29 cellular contexts compared by ENCODE assay signal in the genomic region with DNA sequence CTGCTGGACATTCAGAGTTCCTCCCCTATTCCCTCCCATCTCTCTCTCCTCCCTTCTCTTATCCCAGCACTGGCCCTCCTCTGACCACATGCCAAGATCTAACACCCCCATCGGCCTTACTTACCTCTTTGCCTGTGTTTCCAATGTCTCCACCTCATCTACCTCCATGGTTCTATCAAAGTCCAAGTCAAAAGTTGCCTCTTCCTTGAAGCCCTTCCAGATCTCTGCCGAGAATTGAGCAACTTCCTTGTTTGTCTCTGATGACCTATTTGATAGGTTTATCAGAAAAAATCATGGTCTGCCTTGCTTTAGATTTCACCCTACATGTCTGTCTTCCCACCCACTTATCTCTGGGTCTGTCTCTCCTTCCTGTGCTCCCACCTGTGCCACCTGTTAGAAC.
"Had no signal": no experiment of that assay in that cellular context is flagged by ENCODE, and none has a peak within 500 bp of the region (broad histone marks: within the 10 kb centered on the region; RNA-seq: fewer than 3 reads in every experiment).

No MANE protein-coding gene starts in this region.

- H3K36me3 Mint-ChIP-seq: activated naive CD4-positive, alpha-beta T cell treated with anti-CD3 and anti-CD28 coated beads, Interleukin-2, amount 50 U/mL, for 72 hours had no signal

- H3K9ac ChIP-seq: SK-N-SH had no signal

- H3K4me2 ChIP-seq: SK-N-SH had no signal

- H3K27ac ChIP-seq: brain microvascular endothelial cell, SJSA1 had no signal

- H3K9me3 ChIP-seq: MG63, SJSA1, SK-N-SH had no signal

- H3K4me1 Mint-ChIP-seq: activated naive CD8-positive, alpha-beta T cell treated with anti-CD3 and anti-CD28 coated beads, Interleukin-2, amount 50 U/mL, for 24 hours had no signal

- H3K9me3 Mint-ChIP-seq: activated CD4-positive, alpha-beta T cell treated with anti-CD3 and anti-CD28 coated beads, Interleukin-2, amount 10 ng/mL, durations not matched to agents 24 days and 14 days; activated CD8-positive, alpha-beta T cell treated with anti-CD3 and anti-CD28 coated beads for 36 hours; activated naive CD4-positive, alpha-beta T cell treated with anti-CD3 and anti-CD28 coated beads for 36 hours; activated naive CD4-positive, alpha-beta T cell treated with anti-CD3 and anti-CD28 coated beads, Interleukin-2, amount 50 U/mL, for 72 hours; activated naive CD8-positive, alpha-beta T cell treated with anti-CD3 and anti-CD28 coated beads, Interleukin-2, amount 50 U/mL, for 24 hours; activated T-cell treated with anti-CD3 and anti-CD28 coated beads, Interleukin-2, amount 50 U/mL, for 4 hours; activated T-helper 1 cell treated with anti-CD3 and anti-CD28 coated beads, Interleukin-12 subunit alpha, Interleukin-12 subunit beta, Interleukin-2, Interleukin-4 antibody, amounts not matched to agents 30 ng/mL and 10 ng/mL and 1 ng/mL, durations not matched to agents 14 hours and 24 hours and 36 hours; T-helper 1 cell treated with Interleukin-12 subunit alpha and Interleukin-12 subunit beta and Interleukin-4 antibody, amounts not matched to agents 30 μg/mL and 1 μg/mL, for 36 hours; T-helper 2 cell treated with Interferon-gamma antibody and Interleukin-4, amounts not matched to agents 5 μg/mL and 100 μg/mL, for 36 hours had no signal

- H3K4me3 ChIP-seq: MG63, SJSA1 had no signal

- H3K9me2 ChIP-seq: SK-N-SH had no signal

- DNase-seq: activated CD4-positive, alpha-beta T cell treated with anti-CD3 and anti-CD28 coated beads, Interleukin-2, amount 10 ng/mL, durations not matched to agents 24 days and 14 days; activated CD4-positive, alpha-beta T cell treated with anti-CD3 and anti-CD28 coated beads, Interleukin-2, amount 50 U/mL, for 4 hours; activated CD8-positive, alpha-beta T cell treated with anti-CD3 and anti-CD28 coated beads for 36 hours; activated gamma-delta T cell treated with Interleukin-2 at 50 U/mL for 16 hours; activated naive CD4-positive, alpha-beta T cell treated with anti-CD3 and anti-CD28 coated beads for 36 hours; activated naive CD8-positive, alpha-beta T cell treated with anti-CD3 and anti-CD28 coated beads, Interleukin-2, amount 50 U/mL, for 24 hours; activated T-cell treated with anti-CD3 and anti-CD28 coated beads for 4 hours; activated T-cell treated with anti-CD3 and anti-CD28 coated beads, Interleukin-2, amount 50 U/mL, for 4 hours; anterior cingulate cortex; brain microvascular endothelial cell; central memory CD4-positive, alpha-beta T cell; Kasumi-1; MG63; NCI-H1048; NCI-H1105 treated with DMSO at 0.1 percent for 48 hours; NCI-H1436; NCI-H1694; NCI-H1930; NCI-H2081 treated with DMSO at 0.1 percent for 48 hours; NCI-H345; NCI-H524 treated with DMSO at 0.1 percent for 48 hours; SHP77 treated with DMSO at 0.1 percent for 48 hours; SK-N-SH had no signal

- ATAC-seq: activated CD8-positive, alpha-beta T cell treated with anti-CD3 and anti-CD28 coated beads for 36 hours; activated naive CD4-positive, alpha-beta T cell treated with anti-CD3 and anti-CD28 coated beads, Interleukin-2, amount 50 U/mL, for 72 hours; activated naive CD8-positive, alpha-beta T cell treated with anti-CD3 and anti-CD28 coated beads, Interleukin-2, amount 50 U/mL, for 24 hours; activated T-cell treated with anti-CD3 and anti-CD28 coated beads, Interleukin-2, amount 50 U/mL, for 4 hours; Panc1 had no signal

- H3K4me1 ChIP-seq: SJSA1 had no signal

- H3K27me3 ChIP-seq: brain microvascular endothelial cell, MG63, SJSA1 had no signal

- H3K36me3 ChIP-seq: brain microvascular endothelial cell, MG63, SJSA1 had no signal

- H3K4me3 Mint-ChIP-seq: activated CD4-positive, alpha-beta T cell treated with anti-CD3 and anti-CD28 coated beads, Interleukin-2, amount 10 ng/mL, durations not matched to agents 24 days and 14 days; activated CD8-positive, alpha-beta T cell treated with anti-CD3 and anti-CD28 coated beads for 36 hours; activated naive CD4-positive, alpha-beta T cell treated with anti-CD3 and anti-CD28 coated beads for 36 hours; activated naive CD8-positive, alpha-beta T cell treated with anti-CD3 and anti-CD28 coated beads, Interleukin-2, amount 50 U/mL, for 24 hours; activated T-cell treated with anti-CD3 and anti-CD28 coated beads, Interleukin-2, amount 50 U/mL, for 4 hours; activated T-helper 1 cell treated with anti-CD3 and anti-CD28 coated beads, Interleukin-12 subunit alpha, Interleukin-12 subunit beta, Interleukin-2, Interleukin-4 antibody, amounts not matched to agents 30 ng/mL and 10 ng/mL and 1 ng/mL, durations not matched to agents 14 hours and 24 hours and 36 hours; T-helper 1 cell treated with Interleukin-12 subunit alpha and Interleukin-12 subunit beta and Interleukin-4 antibody, amounts not matched to agents 30 μg/mL and 1 μg/mL, for 36 hours; T-helper 2 cell treated with Interferon-gamma antibody and Interleukin-4, amounts not matched to agents 5 μg/mL and 100 μg/mL, for 36 hours had no signal

- H3K27ac Mint-ChIP-seq: activated CD4-positive, alpha-beta T cell treated with anti-CD3 and anti-CD28 coated beads, Interleukin-2, amount 10 ng/mL, durations not matched to agents 24 days and 14 days; activated CD8-positive, alpha-beta T cell treated with anti-CD3 and anti-CD28 coated beads for 36 hours; activated naive CD4-positive, alpha-beta T cell treated with anti-CD3 and anti-CD28 coated beads for 36 hours; activated naive CD4-positive, alpha-beta T cell treated with anti-CD3 and anti-CD28 coated beads, Interleukin-2, amount 50 U/mL, for 72 hours; activated naive CD8-positive, alpha-beta T cell treated with anti-CD3 and anti-CD28 coated beads, Interleukin-2, amount 50 U/mL, for 24 hours; activated T-helper 1 cell treated with anti-CD3 and anti-CD28 coated beads, Interleukin-12 subunit alpha, Interleukin-12 subunit beta, Interleukin-2, Interleukin-4 antibody, amounts not matched to agents 30 ng/mL and 10 ng/mL and 1 ng/mL, durations not matched to agents 14 hours and 24 hours and 36 hours; T-helper 1 cell treated with Interleukin-12 subunit alpha and Interleukin-12 subunit beta and Interleukin-4 antibody, amounts not matched to agents 30 μg/mL and 1 μg/mL, for 36 hours; T-helper 2 cell treated with Interferon-gamma antibody and Interleukin-4, amounts not matched to agents 5 μg/mL and 100 μg/mL, for 36 hours had no signal

- H3K27me3 Mint-ChIP-seq: activated CD8-positive, alpha-beta T cell treated with anti-CD3 and anti-CD28 coated beads for 36 hours had no signal
